Comparison of ENCODE assay signal across 14 cellular contexts in genomic region chr2:74405994-74406583, GRCh38. TPM values are rescaled to one million over a fixed set of nuclear protein-coding genes. Genes with fewer than 3 reads are reported as not detected.
DNase-seq lines count a peak whose midpoint lies in the region; ATAC-seq and TF ChIP-seq lines count a peak whose summit lies in the region.
"Had no signal": no experiment of that assay in that cellular context is flagged by ENCODE, and none has a peak within 500 bp of the region (broad histone marks: within the 10 kb centered on the region; RNA-seq: fewer than 3 reads in every experiment).

No MANE protein-coding gene starts in this region.

- ATAC-seq in GM21423 (IDR thresholded peaks at IDR 0.05; ENCODE audit: unreplicated experiment) (peak; percentile 73), HG03565 (IDR thresholded peaks at IDR 0.05; ENCODE audit: unreplicated experiment) (peak; percentile 85), foreskin keratinocyte (peak; percentile 90)
- ATAC-seq: upper lobe of right lung had no signal

- no peaks in the 10 kb centered on the region for H3K27me3 ChIP-seq in foreskin keratinocyte
- H3K27me3 ChIP-seq: upper lobe of right lung had no signal

- H3K27ac ChIP-seq in foreskin keratinocyte: peak overlapping the region; percentile 35
- H3K27ac ChIP-seq: upper lobe of right lung had no signal

- TF ChIP-seq CTCF in GM12865 (IDR thresholded peaks at IDR 0.05; ENCODE audit: insufficient read depth, low read depth, low read length, missing control alignments) (no peak), foreskin keratinocyte (conservative IDR thresholded peaks at IDR 0.05) (no peak)

- H3K4me1 ChIP-seq in foreskin keratinocyte: peaks cover 19% of the 10 kb centered on the region
- H3K4me1 ChIP-seq: upper lobe of right lung had no signal

- H3K4me3 ChIP-seq in GM12865 (ENCODE audit: low read depth, low read length): no peak overlapping the region
- H3K4me3 ChIP-seq: upper lobe of right lung had no signal

- peak; percentile 63 for DNase-seq in GM12865 (ENCODE audit: low read depth)
- DNase-seq in foreskin keratinocyte: peak; percentile 62 to 85
- no peak for DNase-seq in NCI-H187 (lab: John Stamatoyannopoulos, UW)
- DNase-seq in Ammon's horn (ENCODE audit: low spot score): no peak
- DNase-seq in mesenteric fat pad (ENCODE audit: low spot score): no peak
- no peak for DNase-seq in NCI-H1417 (lab: John Stamatoyannopoulos, UW)
- DNase-seq: activated CD4-positive, alpha-beta T cell treated with anti-CD3 and anti-CD28 coated beads, Interleukin-2, amount 50 U/mL, for 4 hours; activated naive CD4-positive, alpha-beta T cell treated with anti-CD3 and anti-CD28 coated beads for 36 hours; CD8-positive, alpha-beta memory T cell; NCI-H1436; T-helper 1 cell; upper lobe of right lung had no signal

RNA-seq across cellular contexts. Expression of gene C2orf81, which starts 15.3 kb away (rescaled TPM):
- total RNA-seq in foreskin keratinocyte (1.5 and 3.5 TPM in 2 replicates), mesenteric fat pad (1.1 TPM)
- polyA plus RNA-seq in foreskin keratinocyte: 1.9 and 3.2 TPM in 2 replicates

RNA-seq across cellular contexts. Expression of gene WDR54, which starts 15.4 kb away (rescaled TPM):
- total RNA-seq in foreskin keratinocyte (73.6 and 80.9 TPM in 2 replicates), mesenteric fat pad (4.6 TPM)
- polyA plus RNA-seq in foreskin keratinocyte: 95.6 and 100 TPM in 2 replicates

RNA-seq across cellular contexts. Expression of gene DCTN1, which starts 26.0 kb away (rescaled TPM):
- total RNA-seq in foreskin keratinocyte (165 and 187 TPM in 2 replicates), mesenteric fat pad (97.1 TPM)
- 178 and 183 TPM in 2 replicates for polyA plus RNA-seq in foreskin keratinocyte

RNA-seq across cellular contexts. Expression of gene RTKN, which starts 35.6 kb away (rescaled TPM):
- total RNA-seq in foreskin keratinocyte: 143 and 188 TPM in 2 replicates
- 132 and 168 TPM in 2 replicates for polyA plus RNA-seq in foreskin keratinocyte
- total RNA-seq in mesenteric fat pad: 11.3 TPM

RNA-seq across cellular contexts. Expression of gene INO80B, which starts 48.8 kb away (rescaled TPM):
- total RNA-seq in foreskin keratinocyte (33.4 and 36.2 TPM in 2 replicates), mesenteric fat pad (30.6 TPM)
- polyA plus RNA-seq in foreskin keratinocyte: 43.7 and 50.7 TPM in 2 replicates

Comparison
In these comparisons a context has a peak if more than half of its experiments do, and no peak if none do; other contexts are left out.
1. DNase-seq: peak in GM12865 (single experiment) and foreskin keratinocyte (2 of 2); none in NCI-H187 (0 of 2), Ammon's horn (single experiment), mesenteric fat pad (single experiment) and NCI-H1417 (0 of 3).
2. RNA of gene WDR54, which starts 15.4 kb away (total RNA-seq): 73.6 to 80.9 TPM in foreskin keratinocyte; 4.6 TPM in mesenteric fat pad (single experiment); every median in the first group is over 10 times any median in the second.
3. Peak in every context shown above with its lines, with median percentiles within 50 percentile points of each other: ATAC-seq.